Comparison of ENCODE assay signal across 14 cellular contexts in genomic region chr10:11411926-11412545, GRCh38.
DNase-seq lines count a peak whose midpoint lies in the region; ATAC-seq lines count a peak whose summit lies in the region.
"Had no signal": no experiment of that assay in that cellular context is flagged by ENCODE, and none has a peak within 500 bp of the region (broad histone marks: within the 10 kb centered on the region; RNA-seq: fewer than 3 reads in every experiment).

No MANE protein-coding gene starts in this region.

- in situ Hi-C loops in KBM-7 (cut with MboI; ENCODE audit: low pct_unique_long_range_greater_than_20kb, low sequenced_read_pairs): no loop called here

- no peaks in the 10 kb centered on the region for H3K27me3 Mint-ChIP-seq in stimulated activated memory B cell treated with anti-CD40 and anti-IgM and Interleukin-4, amounts not matched to agents 10 μg/mL and 1 μg/mL and 100 μg/mL, for 72 hours
- H3K27me3 Mint-ChIP-seq: activated B cell treated with CpG ODN at 0.5 μM for 24 hours had no signal

- H3K36me3 Mint-ChIP-seq in stimulated activated memory B cell treated with anti-CD40 and anti-IgM and Interleukin-4, amounts not matched to agents 10 μg/mL and 1 μg/mL and 100 μg/mL, for 72 hours: peaks cover 12% of the 10 kb centered on the region

- H3K4me1 Mint-ChIP-seq in stimulated activated memory B cell treated with anti-CD40 and anti-IgM and Interleukin-4, amounts not matched to agents 10 μg/mL and 1 μg/mL and 100 μg/mL, for 72 hours: peaks cover 21% of the 10 kb centered on the region

- ATAC-seq in left lobe of liver: peak; percentile 41
- ATAC-seq in stimulated activated memory B cell treated with anti-CD40 and anti-IgM and Interleukin-4, amounts not matched to agents 10 μg/mL and 1 μg/mL and 100 μg/mL, for 72 hours: no peak
- no peak for ATAC-seq in HG02571 (IDR thresholded peaks at IDR 0.05; ENCODE audit: unreplicated experiment)

- peak; percentile 35 for DNase-seq in DMS 273 (lab: John Stamatoyannopoulos, UW; ENCODE audit: unreplicated experiment)
- DNase-seq in DMS 273 treated with DMSO at 0.1 percent for 48 hours (lab: John Stamatoyannopoulos, UW): no peak
- DNase-seq in KBM-7: peak; percentile 21
- peak; percentile 38 for DNase-seq in RPMI8226
- DNase-seq in left lobe of liver (ENCODE audit: low spot score): no peak
- DNase-seq in glomerular visceral epithelial cell (ENCODE audit: extremely low spot score): no peak
- DNase-seq: activated B cell treated with CpG ODN at 0.5 μM for 24 hours; amniotic stem cell; islet precursor cell; NCI-H1105; NCI-H774; stimulated activated CD4-positive, alpha-beta T cell treated with anti-CD3 and anti-CD28 coated beads, Interleukin-15, amount 100 ng/mL, for 24 hours had no signal

- peaks cover 15% of the 10 kb centered on the region for H3K9me3 Mint-ChIP-seq in stimulated activated memory B cell treated with anti-CD40 and anti-IgM and Interleukin-4, amounts not matched to agents 10 μg/mL and 1 μg/mL and 100 μg/mL, for 72 hours

- no peak overlapping the region for H3K4me3 Mint-ChIP-seq in stimulated activated memory B cell treated with anti-CD40 and anti-IgM and Interleukin-4, amounts not matched to agents 10 μg/mL and 1 μg/mL and 100 μg/mL, for 72 hours
- H3K4me3 Mint-ChIP-seq: activated B cell treated with CpG ODN at 0.5 μM for 24 hours had no signal

- no peak overlapping the region for H3K27ac Mint-ChIP-seq in stimulated activated memory B cell treated with anti-CD40 and anti-IgM and Interleukin-4, amounts not matched to agents 10 μg/mL and 1 μg/mL and 100 μg/mL, for 72 hours
- H3K27ac Mint-ChIP-seq: activated B cell treated with CpG ODN at 0.5 μM for 24 hours had no signal

Comparison
In these comparisons a context has a peak if more than half of its experiments do, and no peak if none do; other contexts are left out.
1. DNase-seq: peak in DMS 273 (single experiment), KBM-7 (single experiment) and RPMI8226 (single experiment); none in DMS 273 treated with DMSO at 0.1 percent for 48 hours (single experiment), left lobe of liver (single experiment) and glomerular visceral epithelial cell (single experiment).